Comparison of ENCODE assay signal across 1 cellular context in genomic region chr10:25465582-25466372, GRCh38.
TF ChIP-seq lines count a peak whose summit lies in the region.

No MANE protein-coding gene starts in this region.

TF ChIP-seq in K562, 482 proteins besides CTCF, POLR2A, EP300 and RAD21 (continues in another document):
- TF ChIP-seq, protein P1, sequence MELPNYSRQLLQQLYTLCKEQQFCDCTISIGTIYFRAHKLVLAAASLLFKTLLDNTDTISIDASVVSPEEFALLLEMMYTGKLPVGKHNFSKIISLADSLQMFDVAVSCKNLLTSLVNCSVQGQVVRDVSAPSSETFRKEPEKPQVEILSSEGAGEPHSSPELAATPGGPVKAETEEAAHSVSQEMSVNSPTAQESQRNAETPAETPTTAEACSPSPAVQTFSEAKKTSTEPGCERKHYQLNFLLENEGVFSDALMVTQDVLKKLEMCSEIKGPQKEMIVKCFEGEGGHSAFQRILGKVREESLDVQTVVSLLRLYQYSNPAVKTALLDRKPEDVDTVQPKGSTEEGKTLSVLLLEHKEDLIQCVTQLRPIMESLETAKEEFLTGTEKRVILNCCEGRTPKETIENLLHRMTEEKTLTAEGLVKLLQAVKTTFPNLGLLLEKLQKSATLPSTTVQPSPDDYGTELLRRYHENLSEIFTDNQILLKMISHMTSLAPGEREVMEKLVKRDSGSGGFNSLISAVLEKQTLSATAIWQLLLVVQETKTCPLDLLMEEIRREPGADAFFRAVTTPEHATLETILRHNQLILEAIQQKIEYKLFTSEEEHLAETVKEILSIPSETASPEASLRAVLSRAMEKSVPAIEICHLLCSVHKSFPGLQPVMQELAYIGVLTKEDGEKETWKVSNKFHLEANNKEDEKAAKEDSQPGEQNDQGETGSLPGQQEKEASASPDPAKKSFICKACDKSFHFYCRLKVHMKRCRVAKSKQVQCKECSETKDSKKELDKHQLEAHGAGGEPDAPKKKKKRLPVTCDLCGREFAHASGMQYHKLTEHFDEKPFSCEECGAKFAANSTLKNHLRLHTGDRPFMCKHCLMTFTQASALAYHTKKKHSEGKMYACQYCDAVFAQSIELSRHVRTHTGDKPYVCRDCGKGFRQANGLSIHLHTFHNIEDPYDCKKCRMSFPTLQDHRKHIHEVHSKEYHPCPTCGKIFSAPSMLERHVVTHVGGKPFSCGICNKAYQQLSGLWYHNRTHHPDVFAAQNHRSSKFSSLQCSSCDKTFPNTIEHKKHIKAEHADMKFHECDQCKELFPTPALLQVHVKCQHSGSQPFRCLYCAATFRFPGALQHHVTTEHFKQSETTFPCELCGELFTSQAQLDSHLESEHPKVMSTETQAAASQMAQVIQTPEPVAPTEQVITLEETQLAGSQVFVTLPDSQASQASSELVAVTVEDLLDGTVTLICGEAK (IDR thresholded peaks at IDR 0.05): peak; percentile 84
- TF ChIP-seq, protein P1 (CRISPR knock-in tag; IDR thresholded peaks at IDR 0.05): no peak
- TF ChIP-seq ZNF695 (CRISPR knock-in tag; IDR thresholded peaks at IDR 0.05): no peak
- TF ChIP-seq ARID1B (IDR thresholded peaks at IDR 0.05): no peak
- 0 out of 2 replicates have a peak, but pooled peaks have one; percentile 24 for TF ChIP-seq DDX20 (tag; IDR thresholded peaks at IDR 0.05; ENCODE audit: low read depth)
- TF ChIP-seq ZEB2 (IDR thresholded peaks at IDR 0.05): no peak
- peak; percentile 75 for TF ChIP-seq EHMT2 (IDR thresholded peaks at IDR 0.05)
- no peak for TF ChIP-seq NR3C1 (CRISPR knock-in tag; IDR thresholded peaks at IDR 0.05)
- peak; percentile 30 for TF ChIP-seq NFYB (IDR thresholded peaks at IDR 0.05; ENCODE audit: extremely low read depth, insufficient read length)
- 0 out of 2 replicates have a peak, but pooled peaks have one; percentile 38 for TF ChIP-seq L3MBTL2 (IDR thresholded peaks at IDR 0.05)
- TF ChIP-seq YBX1 (IDR thresholded peaks at IDR 0.05): no peak
- no peak for TF ChIP-seq ZNF551 (CRISPR knock-in tag; IDR thresholded peaks at IDR 0.05)
- TF ChIP-seq, protein P2, sequence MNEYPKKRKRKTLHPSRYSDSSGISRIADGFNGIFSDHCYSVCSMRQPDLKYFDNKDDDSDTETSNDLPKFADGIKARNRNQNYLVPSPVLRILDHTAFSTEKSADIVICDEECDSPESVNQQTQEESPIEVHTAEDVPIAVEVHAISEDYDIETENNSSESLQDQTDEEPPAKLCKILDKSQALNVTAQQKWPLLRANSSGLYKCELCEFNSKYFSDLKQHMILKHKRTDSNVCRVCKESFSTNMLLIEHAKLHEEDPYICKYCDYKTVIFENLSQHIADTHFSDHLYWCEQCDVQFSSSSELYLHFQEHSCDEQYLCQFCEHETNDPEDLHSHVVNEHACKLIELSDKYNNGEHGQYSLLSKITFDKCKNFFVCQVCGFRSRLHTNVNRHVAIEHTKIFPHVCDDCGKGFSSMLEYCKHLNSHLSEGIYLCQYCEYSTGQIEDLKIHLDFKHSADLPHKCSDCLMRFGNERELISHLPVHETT (CRISPR knock-in tag; conservative IDR thresholded peaks at IDR 0.05 in 1 of 2, IDR thresholded peaks at IDR 0.05 in 1 of 2): peak in 1 of 2 experiments; percentile 60; a peak in 1 of 4 replicates
- TF ChIP-seq EP400 (IDR thresholded peaks at IDR 0.05): peak; percentile 34; the same call in 1 of the 2 replicates
- peak; percentile 8; the same call in 1 of the 2 replicates for TF ChIP-seq BACH1 (tag; IDR thresholded peaks at IDR 0.05)
- TF ChIP-seq, protein P3, sequence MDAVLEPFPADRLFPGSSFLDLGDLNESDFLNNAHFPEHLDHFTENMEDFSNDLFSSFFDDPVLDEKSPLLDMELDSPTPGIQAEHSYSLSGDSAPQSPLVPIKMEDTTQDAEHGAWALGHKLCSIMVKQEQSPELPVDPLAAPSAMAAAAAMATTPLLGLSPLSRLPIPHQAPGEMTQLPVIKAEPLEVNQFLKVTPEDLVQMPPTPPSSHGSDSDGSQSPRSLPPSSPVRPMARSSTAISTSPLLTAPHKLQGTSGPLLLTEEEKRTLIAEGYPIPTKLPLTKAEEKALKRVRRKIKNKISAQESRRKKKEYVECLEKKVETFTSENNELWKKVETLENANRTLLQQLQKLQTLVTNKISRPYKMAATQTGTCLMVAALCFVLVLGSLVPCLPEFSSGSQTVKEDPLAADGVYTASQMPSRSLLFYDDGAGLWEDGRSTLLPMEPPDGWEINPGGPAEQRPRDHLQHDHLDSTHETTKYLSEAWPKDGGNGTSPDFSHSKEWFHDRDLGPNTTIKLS (IDR thresholded peaks at IDR 0.05; ENCODE audit: borderline replicate concordance, low read depth): peak; percentile 31; the same call in 1 of the 2 replicates
- no peak for TF ChIP-seq ZNF57 (CRISPR knock-in tag; IDR thresholded peaks at IDR 0.05)
- TF ChIP-seq, protein P4, sequence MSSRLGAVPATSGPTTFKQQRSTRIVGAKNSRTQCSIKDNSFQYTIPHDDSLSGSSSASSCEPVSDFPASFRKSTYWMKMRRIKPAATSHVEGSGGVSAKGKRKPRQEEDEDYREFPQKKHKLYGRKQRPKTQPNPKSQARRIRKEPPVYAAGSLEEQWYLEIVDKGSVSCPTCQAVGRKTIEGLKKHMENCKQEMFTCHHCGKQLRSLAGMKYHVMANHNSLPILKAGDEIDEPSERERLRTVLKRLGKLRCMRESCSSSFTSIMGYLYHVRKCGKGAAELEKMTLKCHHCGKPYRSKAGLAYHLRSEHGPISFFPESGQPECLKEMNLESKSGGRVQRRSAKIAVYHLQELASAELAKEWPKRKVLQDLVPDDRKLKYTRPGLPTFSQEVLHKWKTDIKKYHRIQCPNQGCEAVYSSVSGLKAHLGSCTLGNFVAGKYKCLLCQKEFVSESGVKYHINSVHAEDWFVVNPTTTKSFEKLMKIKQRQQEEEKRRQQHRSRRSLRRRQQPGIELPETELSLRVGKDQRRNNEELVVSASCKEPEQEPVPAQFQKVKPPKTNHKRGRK (tag; IDR thresholded peaks at IDR 0.05): no peak; the same call in 1 of the 2 replicates
- TF ChIP-seq PBX2 (CRISPR knock-in tag; IDR thresholded peaks at IDR 0.05; ENCODE audit: low read depth): no peak
- TF ChIP-seq PBX2 (tag; conservative IDR thresholded peaks at IDR 0.05; ENCODE audit: low read depth): 0 out of 2 replicates have a peak, but pooled peaks have one; percentile 22
- peak; percentile 29; the same call in 1 of the 2 replicates for TF ChIP-seq CXXC5 (CRISPR knock-in tag; IDR thresholded peaks at IDR 0.05)
- 0 out of 2 replicates have a peak, but pooled peaks have one; percentile 22 for TF ChIP-seq IRF1 (CRISPR knock-in tag; IDR thresholded peaks at IDR 0.05; ENCODE audit: borderline replicate concordance)
- no peak for TF ChIP-seq SMAD2 (IDR thresholded peaks at IDR 0.05; ENCODE audit: low read depth, low read length)
- TF ChIP-seq ZNF318 (IDR thresholded peaks at IDR 0.05; ENCODE audit: borderline replicate concordance in 1 of 2, low read depth in 1 of 2): peak in 1 of 2 experiments; percentile 52; a peak in 2 of 4 replicates
- TF ChIP-seq ZNF699 (CRISPR knock-in tag; IDR thresholded peaks at IDR 0.05; ENCODE audit: insufficient replicate concordance): no peak
- no peak for TF ChIP-seq POLR2G (IDR thresholded peaks at IDR 0.05; ENCODE audit: low read depth, low read length)
- TF ChIP-seq CHCHD3 (CRISPR knock-in tag; IDR thresholded peaks at IDR 0.05): no peak
- TF ChIP-seq CBX3 (IDR thresholded peaks at IDR 0.05; ENCODE audit: borderline replicate concordance in 1 of 2, low read length in 2 of 2): peak in 1 of 2 experiments; percentile 77; a peak in 1 of 3 replicates
- TF ChIP-seq RBBP5 (IDR thresholded peaks at IDR 0.05; ENCODE audit: borderline replicate concordance, insufficient read depth, low read length, poor library complexity, severe bottlenecking): peak; percentile 90
